28 cellular contexts compared by ENCODE assay signal in the genomic region with DNA sequence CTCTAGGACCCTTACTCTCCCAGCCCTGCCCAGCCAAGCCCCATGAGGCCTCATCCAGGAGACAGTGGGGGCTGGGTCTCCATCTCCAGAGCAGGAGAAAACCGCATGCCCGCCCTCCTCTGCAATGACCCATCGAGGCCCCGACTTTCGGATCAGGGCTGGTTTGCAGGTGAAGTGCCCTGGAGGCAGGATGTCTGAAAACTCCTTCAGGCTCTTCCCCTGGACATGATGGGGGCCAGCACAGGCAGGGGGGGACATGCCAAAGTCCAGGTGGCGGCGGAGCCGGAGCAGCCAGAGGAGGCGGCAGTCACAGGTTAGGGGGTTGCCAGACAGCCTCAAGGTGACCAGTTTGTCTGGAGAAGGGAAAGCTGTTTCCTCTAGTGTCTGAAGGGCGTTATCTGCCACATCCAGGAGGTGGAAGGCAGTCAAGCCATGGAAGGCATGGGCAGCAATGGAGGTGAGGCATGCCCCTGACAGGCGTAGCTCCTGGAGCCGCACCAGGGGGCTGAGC. TPM values are rescaled to one million over a fixed set of nuclear protein-coding genes. Genes with fewer than 3 reads are reported as not detected.
"Had no signal": no experiment of that assay in that cellular context is flagged by ENCODE, and none has a peak within 500 bp of the region (broad histone marks: within the 10 kb centered on the region; RNA-seq: fewer than 3 reads in every experiment).

No MANE protein-coding gene starts in this region.

- H3K36me3 ChIP-seq: ascending aorta, cardiac muscle cell, SJCRH30 had no signal

- DNase-seq: activated CD4-positive, alpha-beta T cell treated with anti-CD3 and anti-CD28 coated beads, Interleukin-2, amount 10 ng/mL, durations not matched to agents 24 days and 14 days; activated CD4-positive, alpha-beta T cell treated with anti-CD3 and anti-CD28 coated beads, Interleukin-2, amount 50 U/mL, for 4 hours; activated CD8-positive, alpha-beta T cell treated with anti-CD3 and anti-CD28 coated beads for 36 hours; activated gamma-delta T cell; activated naive CD4-positive, alpha-beta T cell treated with Interleukin-2 at 50 U/mL for 16 hours; activated naive CD8-positive, alpha-beta T cell treated with anti-CD3 and anti-CD28 coated beads, Interleukin-2, amount 10 ng/mL, durations not matched to agents 7 days and 5 days; activated T-cell treated with anti-CD3 and anti-CD28 coated beads, Interleukin-2, amount 50 U/mL, for 1 hour; amygdala; NCI-H1105; NCI-H1436; NCI-H1694; NCI-H1930; NCI-H2081 treated with DMSO at 0.1 percent for 48 hours; NCI-H345; NCI-H524 treated with DMSO at 0.1 percent for 48 hours; SHP77; SJCRH30 had no signal

- H3K4me3 Mint-ChIP-seq: activated CD4-positive, alpha-beta T cell treated with anti-CD3 and anti-CD28 coated beads, Interleukin-2, amount 10 ng/mL, durations not matched to agents 24 days and 14 days; activated CD8-positive, alpha-beta T cell treated with anti-CD3 and anti-CD28 coated beads for 36 hours; activated naive CD4-positive, alpha-beta T cell treated with anti-CD3 and anti-CD28 coated beads, Interleukin-2, amount 50 U/mL, for 24 hours; activated naive CD8-positive, alpha-beta T cell treated with anti-CD3 and anti-CD28 coated beads, Interleukin-2, amount 10 ng/mL, durations not matched to agents 7 days and 5 days; central memory CD8-positive, alpha-beta T cell; T-helper 2 cell treated with Interferon-gamma antibody and Interleukin-4, amounts not matched to agents 5 μg/mL and 100 μg/mL, for 36 hours had no signal

- H3K9me3 ChIP-seq: ascending aorta, SJCRH30 had no signal

- H3K27ac ChIP-seq: ascending aorta, cardiac muscle cell, SJCRH30, SK-N-MC had no signal

- H3K27me3 ChIP-seq: ascending aorta had no signal

- H3K4me3 ChIP-seq: ascending aorta, cardiac muscle cell, SJCRH30, SK-N-MC had no signal

- H3K9me3 Mint-ChIP-seq: activated CD4-positive, alpha-beta T cell treated with anti-CD3 and anti-CD28 coated beads, Interleukin-2, amount 10 ng/mL, durations not matched to agents 24 days and 14 days; activated CD8-positive, alpha-beta T cell treated with anti-CD3 and anti-CD28 coated beads for 36 hours; activated naive CD4-positive, alpha-beta T cell treated with anti-CD3 and anti-CD28 coated beads, Interleukin-2, amount 50 U/mL, for 24 hours; activated naive CD8-positive, alpha-beta T cell treated with anti-CD3 and anti-CD28 coated beads, Interleukin-2, amount 10 ng/mL, durations not matched to agents 7 days and 5 days; activated T-helper 2 cell treated with anti-CD3 and anti-CD28 coated beads, Interferon-gamma antibody, Interleukin-2, Interleukin-4, amounts not matched to agents 10 μg/mL and 5 μg/mL and 100 μg/mL, durations not matched to agents 14 hours and 24 hours and 36 hours; central memory CD8-positive, alpha-beta T cell; T-helper 2 cell treated with Interferon-gamma antibody and Interleukin-4, amounts not matched to agents 5 μg/mL and 100 μg/mL, for 36 hours had no signal

- H3K4me1 Mint-ChIP-seq: activated naive CD4-positive, alpha-beta T cell treated with anti-CD3 and anti-CD28 coated beads, Interleukin-2, amount 50 U/mL, for 24 hours had no signal

- H3K36me3 Mint-ChIP-seq: activated naive CD8-positive, alpha-beta T cell treated with anti-CD3 and anti-CD28 coated beads, Interleukin-2, amount 10 ng/mL, durations not matched to agents 7 days and 5 days had no signal

- ATAC-seq: activated CD8-positive, alpha-beta T cell treated with anti-CD3 and anti-CD28 coated beads for 36 hours; Panc1 had no signal

- H3K4me1 ChIP-seq: ascending aorta, SJCRH30 had no signal

- H3K27ac Mint-ChIP-seq: activated CD4-positive, alpha-beta T cell treated with anti-CD3 and anti-CD28 coated beads, Interleukin-2, amount 10 ng/mL, durations not matched to agents 24 days and 14 days; activated CD8-positive, alpha-beta T cell treated with anti-CD3 and anti-CD28 coated beads for 36 hours; activated naive CD4-positive, alpha-beta T cell treated with anti-CD3 and anti-CD28 coated beads, Interleukin-2, amount 50 U/mL, for 24 hours; activated naive CD8-positive, alpha-beta T cell treated with anti-CD3 and anti-CD28 coated beads, Interleukin-2, amount 10 ng/mL, durations not matched to agents 7 days and 5 days; activated T-helper 2 cell treated with anti-CD3 and anti-CD28 coated beads, Interferon-gamma antibody, Interleukin-2, Interleukin-4, amounts not matched to agents 10 μg/mL and 5 μg/mL and 100 μg/mL, durations not matched to agents 14 hours and 24 hours and 36 hours; T-helper 2 cell treated with Interferon-gamma antibody and Interleukin-4, amounts not matched to agents 5 μg/mL and 100 μg/mL, for 36 hours had no signal

- H3K27me3 Mint-ChIP-seq: activated CD8-positive, alpha-beta T cell treated with anti-CD3 and anti-CD28 coated beads for 36 hours; activated naive CD4-positive, alpha-beta T cell treated with anti-CD3 and anti-CD28 coated beads, Interleukin-2, amount 50 U/mL, for 24 hours had no signal

RNA-seq across cellular contexts. Expression of gene LINGO4, which starts 3.9 kb away (rescaled TPM):
- total RNA-seq: activated CD4-positive, alpha-beta T cell treated with anti-CD3 and anti-CD28 coated beads, Interleukin-2, amount 10 ng/mL, durations not matched to agents 24 days and 14 days; activated CD8-positive, alpha-beta T cell treated with anti-CD3 and anti-CD28 coated beads for 36 hours; activated T-helper 2 cell treated with anti-CD3 and anti-CD28 coated beads, Interferon-gamma antibody, Interleukin-2, Interleukin-4, amounts not matched to agents 10 μg/mL and 5 μg/mL and 100 μg/mL, durations not matched to agents 14 hours and 24 hours and 36 hours; ascending aorta; cardiac muscle cell; M059J; NCI-H460; RPMI7951; SJCRH30 had no signal
- polyA plus RNA-seq: cardiac muscle cell had no signal

RNA-seq across cellular contexts. Expression of gene RORC, which starts 30.2 kb away (rescaled TPM):
- total RNA-seq: ascending aorta, cardiac muscle cell, M059J, RPMI7951, SJCRH30 had no signal
- polyA plus RNA-seq: cardiac muscle cell had no signal

RNA-seq across cellular contexts. Expression of gene C2CD4D, which starts 38.3 kb away (rescaled TPM):
- total RNA-seq: ascending aorta, cardiac muscle cell, M059J, NCI-H460, RPMI7951, SJCRH30 had no signal
